Comparison of ENCODE assay signal across 1 cellular context in the genomic region with DNA sequence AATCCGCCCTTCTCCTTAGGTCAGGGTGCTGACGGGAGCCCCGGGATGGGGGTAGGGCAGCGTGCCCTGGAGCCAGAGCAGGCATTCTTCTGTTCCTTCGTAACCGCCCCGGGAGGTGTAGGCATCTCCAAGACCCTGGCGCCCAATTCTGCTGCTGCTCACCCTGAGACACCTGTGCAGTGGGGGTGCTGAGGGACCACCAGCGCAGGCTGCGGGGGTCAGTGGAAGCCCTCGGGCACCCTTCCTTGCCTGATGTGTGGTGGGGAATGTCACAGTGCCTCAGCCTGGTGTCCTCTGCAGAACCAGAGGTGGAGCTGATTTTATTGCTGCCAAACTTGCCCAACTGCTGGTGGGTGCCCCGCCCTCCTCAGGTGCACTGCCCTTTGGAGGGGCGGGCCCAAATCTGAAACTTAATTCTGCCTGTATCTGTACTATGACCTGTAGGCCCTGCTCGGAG.
TF ChIP-seq lines count a peak whose summit lies in the region.

No MANE protein-coding gene starts in this region.

TF ChIP-seq in HCT116, 20 proteins besides CTCF, POLR2A, EP300 and RAD21:
- TF ChIP-seq EZH2phosphoT487 (IDR thresholded peaks at IDR 0.05; ENCODE audit: borderline replicate concordance) (no peak), FOSL1 (IDR thresholded peaks at IDR 0.05; ENCODE audit: low read depth) (no peak), CBX3 (IDR thresholded peaks at IDR 0.05; ENCODE audit: low read depth) (no peak), SIN3A (IDR thresholded peaks at IDR 0.05; ENCODE audit: low read depth) (no peak), MAX (IDR thresholded peaks at IDR 0.05) (no peak), ZFX (IDR thresholded peaks at IDR 0.05) (no peak), SRF (IDR thresholded peaks at IDR 0.05; ENCODE audit: low read depth) (no peak), SP1 (IDR thresholded peaks at IDR 0.05; ENCODE audit: low read depth) (no peak), EGR1 (IDR thresholded peaks at IDR 0.05; ENCODE audit: low read depth) (no peak), YY1 (IDR thresholded peaks at IDR 0.05; ENCODE audit: extremely low read depth, insufficient replicate concordance, low read depth, low read length) (no peak), POLR2AphosphoS5 (IDR thresholded peaks at IDR 0.05; ENCODE audit: low read depth, low read length) (no peak), ELF1 (IDR thresholded peaks at IDR 0.05; ENCODE audit: borderline replicate concordance, low read depth) (no peak), EZH2 (IDR thresholded peaks at IDR 0.05) (no peak), TCF7L2 (IDR thresholded peaks at IDR 0.05; ENCODE audit: borderline replicate concordance, extremely low read depth, insufficient read depth, insufficient read length) (no peak), ZNF274 (IDR thresholded peaks at IDR 0.05; ENCODE audit: low read depth, low read length) (no peak)
- TF ChIP-seq, protein P1, sequence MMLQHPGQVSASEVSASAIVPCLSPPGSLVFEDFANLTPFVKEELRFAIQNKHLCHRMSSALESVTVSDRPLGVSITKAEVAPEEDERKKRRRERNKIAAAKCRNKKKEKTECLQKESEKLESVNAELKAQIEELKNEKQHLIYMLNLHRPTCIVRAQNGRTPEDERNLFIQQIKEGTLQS (IDR thresholded peaks at IDR 0.05), result no peak
- TF ChIP-seq, protein P2, sequence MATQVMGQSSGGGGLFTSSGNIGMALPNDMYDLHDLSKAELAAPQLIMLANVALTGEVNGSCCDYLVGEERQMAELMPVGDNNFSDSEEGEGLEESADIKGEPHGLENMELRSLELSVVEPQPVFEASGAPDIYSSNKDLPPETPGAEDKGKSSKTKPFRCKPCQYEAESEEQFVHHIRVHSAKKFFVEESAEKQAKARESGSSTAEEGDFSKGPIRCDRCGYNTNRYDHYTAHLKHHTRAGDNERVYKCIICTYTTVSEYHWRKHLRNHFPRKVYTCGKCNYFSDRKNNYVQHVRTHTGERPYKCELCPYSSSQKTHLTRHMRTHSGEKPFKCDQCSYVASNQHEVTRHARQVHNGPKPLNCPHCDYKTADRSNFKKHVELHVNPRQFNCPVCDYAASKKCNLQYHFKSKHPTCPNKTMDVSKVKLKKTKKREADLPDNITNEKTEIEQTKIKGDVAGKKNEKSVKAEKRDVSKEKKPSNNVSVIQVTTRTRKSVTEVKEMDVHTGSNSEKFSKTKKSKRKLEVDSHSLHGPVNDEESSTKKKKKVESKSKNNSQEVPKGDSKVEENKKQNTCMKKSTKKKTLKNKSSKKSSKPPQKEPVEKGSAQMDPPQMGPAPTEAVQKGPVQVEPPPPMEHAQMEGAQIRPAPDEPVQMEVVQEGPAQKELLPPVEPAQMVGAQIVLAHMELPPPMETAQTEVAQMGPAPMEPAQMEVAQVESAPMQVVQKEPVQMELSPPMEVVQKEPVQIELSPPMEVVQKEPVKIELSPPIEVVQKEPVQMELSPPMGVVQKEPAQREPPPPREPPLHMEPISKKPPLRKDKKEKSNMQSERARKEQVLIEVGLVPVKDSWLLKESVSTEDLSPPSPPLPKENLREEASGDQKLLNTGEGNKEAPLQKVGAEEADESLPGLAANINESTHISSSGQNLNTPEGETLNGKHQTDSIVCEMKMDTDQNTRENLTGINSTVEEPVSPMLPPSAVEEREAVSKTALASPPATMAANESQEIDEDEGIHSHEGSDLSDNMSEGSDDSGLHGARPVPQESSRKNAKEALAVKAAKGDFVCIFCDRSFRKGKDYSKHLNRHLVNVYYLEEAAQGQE (IDR thresholded peaks at IDR 0.05; ENCODE audit: low read depth), result no peak
